10 cellular contexts compared by ENCODE assay signal in the genomic region with DNA sequence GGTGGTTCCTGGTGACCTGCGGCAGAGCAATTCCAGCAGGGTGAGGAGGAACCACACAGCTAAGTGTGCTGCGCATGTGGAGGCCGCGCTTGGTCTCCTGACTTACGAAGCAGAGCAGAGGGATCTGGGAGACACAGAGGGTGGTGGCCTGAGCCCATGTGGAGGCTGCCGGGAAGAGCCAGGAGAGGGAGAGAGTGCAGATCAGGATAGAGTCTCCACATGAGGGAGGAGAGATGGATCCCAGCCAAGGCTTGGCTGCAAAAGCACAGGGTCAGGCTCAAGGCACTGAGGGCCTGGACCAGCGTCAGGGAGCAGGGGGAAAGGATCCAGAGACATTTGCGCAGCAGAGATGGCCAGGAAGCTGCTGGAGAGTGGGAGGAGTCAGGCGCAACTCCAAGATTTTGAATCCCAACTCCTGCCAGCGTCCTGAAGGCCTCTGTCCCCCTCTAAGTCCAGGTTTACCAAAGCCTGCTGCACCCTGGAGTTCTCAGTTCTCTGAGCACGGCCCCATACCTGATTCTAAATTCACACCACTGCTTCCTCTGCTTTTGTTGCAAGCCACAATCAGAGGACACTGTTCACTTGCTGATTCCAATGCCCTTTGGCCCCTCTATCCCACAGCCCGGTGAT. TPM values are rescaled to one million over a fixed set of nuclear protein-coding genes. Genes with fewer than 3 reads are reported as not detected.
A peak's percentile ranks its signal among the peaks of the same experiment; 100 is the strongest.
DNase-seq lines count a peak whose midpoint lies in the region; ATAC-seq and TF ChIP-seq lines count a peak whose summit lies in the region.
"Had no signal": no experiment of that assay in that cellular context is flagged by ENCODE, and none has a peak within 500 bp of the region (broad histone marks: within the 10 kb centered on the region; RNA-seq: fewer than 3 reads in every experiment).

No MANE protein-coding gene starts in this region.

- DNase-seq in HCEC 1CT (peak; percentile 10), cerebellar cortex (ENCODE audit: low spot score) (peak; percentile 76), left colon (peak; percentile 65 to 91), stomach (peak; percentile 71), GM13977 (ENCODE audit: low spot score) (no peak)
- no peak for DNase-seq in stimulated activated CD4-positive, alpha-beta T cell treated with anti-CD3 and anti-CD28 coated beads, Interleukin-15, amount 100 ng/mL, for 24 hours
- DNase-seq: activated CD4-positive, alpha-beta T cell treated with anti-CD3 and anti-CD28 coated beads, Interleukin-2, amount 50 U/mL, for 4 hours; DND-41 had no signal

- H3K4me3 ChIP-seq in stomach = no peak overlapping the region

- in situ Hi-C loops in GM13977 (cut with MboI; ENCODE audit: low pct_unique_long_range_greater_than_20kb, low sequenced_read_pairs, unreplicated experiment) = no loop called here

- WGBS in stomach, 5 donors = 27 to 52% (median 47%) methylated on average over 12 of the region's 12 CpGs

- intact Hi-C loops in left colon (cut with DNase I, micrococcal nuclease) = no loop called here
- intact Hi-C loops in stomach (cut with DNase I; ENCODE audit: low total_unique reads) = no loop called here

- no peaks in the 10 kb centered on the region for H3K36me3 ChIP-seq in stomach

- peak; percentile 67 for ATAC-seq in left colon
- no peak for ATAC-seq in HG03342 (IDR thresholded peaks at IDR 0.05; ENCODE audit: unreplicated experiment)
- no peak for ATAC-seq in GM21367 (IDR thresholded peaks at IDR 0.05; ENCODE audit: unreplicated experiment)

- TF ChIP-seq POLR2A in stomach (IDR thresholded peaks at IDR 0.05) = no peak

- peaks cover 10 to 16% (median 14%) of the 10 kb centered on the region in 4 donors for H3K4me1 ChIP-seq in stomach

- peak overlapping the region in 4 of 5 donors; percentile 45 to 84 (median 74) for H3K27ac ChIP-seq in stomach

- TF ChIP-seq CTCF in stomach (IDR thresholded peaks at IDR 0.05) (no peak), GM13977 (IDR thresholded peaks at IDR 0.05; ENCODE audit: extremely low read depth, insufficient read depth, missing control alignments) (no peak)

- no peak for TF ChIP-seq EP300 in stomach (IDR thresholded peaks at IDR 0.05)

- H3K9me3 ChIP-seq in stomach = no peaks in the 10 kb centered on the region

- no peaks in the 10 kb centered on the region for H3K27me3 ChIP-seq in stomach

RNA-seq across cellular contexts. Expression of a gene that starts 11.3 kb away (rescaled TPM):
- total RNA-seq in left colon (10 to 100 TPM; 82.5 to 87.9 TPM), stomach (100 to 1,000 TPM in 2 of 5 donors, 10 to 100 TPM in 3; 33.4 to 312 (median 81.7) TPM)
- polyA plus RNA-seq in stomach = 10 to 100 TPM; 26.0 to 36.0 (median 30.8) TPM

RNA-seq across cellular contexts. Expression of a gene that starts 19.1 kb away (rescaled TPM):
- under 1 TPM; 0.22 to 0.46 TPM for total RNA-seq in left colon
- total RNA-seq in stomach = under 1 TPM in 4 of 5 donors, not detected in 1; under 0.01 to 0.72 (median 0.57) TPM
- 1 to 10 TPM in 2 of 3 donors, under 1 TPM in 1; 0.61 to 1.5 (median 1.1) TPM for polyA plus RNA-seq in stomach

RNA-seq across cellular contexts. Expression of a gene that starts 36.3 kb away (rescaled TPM):
- 10 to 100 TPM; 91.6 to 99.8 TPM for total RNA-seq in left colon
- 10 to 100 TPM in 2 of 5 donors, 1 to 10 TPM in 3; 4.0 to 56.5 (median 7.0) TPM for total RNA-seq in stomach
- polyA plus RNA-seq in stomach = 10 to 100 TPM; 63.4 to 79.9 (median 76.5) TPM

RNA-seq across cellular contexts. Expression of a gene that starts 54.3 kb away (rescaled TPM):
- 10 to 100 TPM; 41.1 to 53.7 TPM for total RNA-seq in left colon
- total RNA-seq in stomach = 10 to 100 TPM in 2 of 5 donors, 1 to 10 TPM in 3; 5.8 to 31.9 (median 6.8) TPM
- 10 to 100 TPM; 34.3 to 62.8 (median 44.1) TPM for polyA plus RNA-seq in stomach

RNA-seq across cellular contexts. Expression of a gene that starts 58.7 kb away (rescaled TPM):
- total RNA-seq in left colon (100 to 1,000 TPM; 131 to 154 TPM), stomach (100 to 1,000 TPM in 4 of 5 donors, 10 to 100 TPM in 1; 29.0 to 265 (median 133) TPM)
- 100 to 1,000 TPM; 212 to 281 (median 252) TPM for polyA plus RNA-seq in stomach

Comparison
In these comparisons a context has a peak if more than half of its experiments do, and no peak if none do; other contexts are left out.
1. DNase-seq: peak in HCEC 1CT (single experiment), cerebellar cortex (single experiment), left colon (2 of 2) and stomach (single experiment); none in GM13977 (single experiment) and stimulated activated CD4-positive, alpha-beta T cell treated with anti-CD3 and anti-CD28 coated beads, Interleukin-15, amount 100 ng/mL, for 24 hours (single experiment).